In genomic region chr9:101486693-101487442, GRCh38 we compare ENCODE assay signal across 1 cellular context.
A peak's percentile ranks its signal among the peaks of the same experiment; 100 is the strongest.
TF ChIP-seq lines count a peak whose summit lies in the region.

No MANE protein-coding gene starts in this region.

TF ChIP-seq in HEK293, 187 proteins besides CTCF, POLR2A, EP300 and RAD21 (continued from another document):
- TF ChIP-seq ZNF785 (tag by site-specific recombination; IDR thresholded peaks at IDR 0.05): no peak
- TF ChIP-seq ZNF280D (tag by site-specific recombination; IDR thresholded peaks at IDR 0.05): no peak
- 0 out of 2 replicates have a peak, but pooled peaks have one; percentile 53 for TF ChIP-seq ZNF2 (tag by site-specific recombination; IDR thresholded peaks at IDR 0.05)
- no peak for TF ChIP-seq ZNF239 (tag by site-specific recombination; IDR thresholded peaks at IDR 0.05)
- no peak for TF ChIP-seq MZF1 (tag by site-specific recombination; IDR thresholded peaks at IDR 0.05; ENCODE audit: borderline replicate concordance)
- no peak for TF ChIP-seq ZBTB21 (tag by site-specific recombination; IDR thresholded peaks at IDR 0.05)
- TF ChIP-seq, protein P1, sequence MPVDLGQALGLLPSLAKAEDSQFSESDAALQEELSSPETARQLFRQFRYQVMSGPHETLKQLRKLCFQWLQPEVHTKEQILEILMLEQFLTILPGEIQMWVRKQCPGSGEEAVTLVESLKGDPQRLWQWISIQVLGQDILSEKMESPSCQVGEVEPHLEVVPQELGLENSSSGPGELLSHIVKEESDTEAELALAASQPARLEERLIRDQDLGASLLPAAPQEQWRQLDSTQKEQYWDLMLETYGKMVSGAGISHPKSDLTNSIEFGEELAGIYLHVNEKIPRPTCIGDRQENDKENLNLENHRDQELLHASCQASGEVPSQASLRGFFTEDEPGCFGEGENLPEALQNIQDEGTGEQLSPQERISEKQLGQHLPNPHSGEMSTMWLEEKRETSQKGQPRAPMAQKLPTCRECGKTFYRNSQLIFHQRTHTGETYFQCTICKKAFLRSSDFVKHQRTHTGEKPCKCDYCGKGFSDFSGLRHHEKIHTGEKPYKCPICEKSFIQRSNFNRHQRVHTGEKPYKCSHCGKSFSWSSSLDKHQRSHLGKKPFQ (tag by site-specific recombination; IDR thresholded peaks at IDR 0.05): peak; percentile 97
- no peak for TF ChIP-seq ZNF677 (tag by site-specific recombination; IDR thresholded peaks at IDR 0.05)
- TF ChIP-seq ZNF292 (tag by site-specific recombination; IDR thresholded peaks at IDR 0.05; ENCODE audit: borderline replicate concordance, low read depth): no peak
- 0 out of 2 replicates have a peak, but pooled peaks have one; percentile 17 for TF ChIP-seq ZNF610 (tag by site-specific recombination; IDR thresholded peaks at IDR 0.05; ENCODE audit: borderline replicate concordance)
- 0 out of 2 replicates have a peak, but pooled peaks have one; percentile 15 for TF ChIP-seq KLF8 (tag by site-specific recombination; IDR thresholded peaks at IDR 0.05)
- no peak for TF ChIP-seq ZNF621 (tag by site-specific recombination; IDR thresholded peaks at IDR 0.05)
- peak; percentile 34; the same call in 1 of the 2 replicates for TF ChIP-seq ZEB2 (tag by site-specific recombination; IDR thresholded peaks at IDR 0.05)
- no peak for TF ChIP-seq ZNF449 (tag by site-specific recombination; IDR thresholded peaks at IDR 0.05)
- TF ChIP-seq ZNF416 (tag by site-specific recombination; IDR thresholded peaks at IDR 0.05): no peak
- 0 out of 2 replicates have a peak, but pooled peaks have one; percentile 27 for TF ChIP-seq KLF10 (tag by site-specific recombination; IDR thresholded peaks at IDR 0.05)
- TF ChIP-seq SP7 (tag by site-specific recombination; IDR thresholded peaks at IDR 0.05): peak; percentile 33; the same call in 1 of the 2 replicates
TF ChIP-seq in HEK293: peak in this region for 37.
